In genomic region chr6:167910007-167910406, GRCh38 we compare ENCODE assay signal across 19 cellular contexts.
A peak's percentile ranks its signal among the peaks of the same experiment; 100 is the strongest.
DNase-seq lines count a peak whose midpoint lies in the region; ATAC-seq, FAIRE-seq and TF ChIP-seq lines count a peak whose summit lies in the region.
"Had no signal": no experiment of that assay in that cellular context is flagged by ENCODE, and none has a peak within 500 bp of the region (broad histone marks: within the 10 kb centered on the region; RNA-seq: fewer than 3 reads in every experiment).

No MANE protein-coding gene starts in this region.

- CTCF ChIA-PET in Panc1 (lab: Charles Lee) = no interaction called here

- H3K36me3 Mint-ChIP-seq in progenitor cell of endocrine pancreas (ENCODE audit: insufficient read depth) = peaks cover 30% of the 10 kb centered on the region
- H3K36me3 Mint-ChIP-seq: CD8-positive, alpha-beta T cell had no signal

- TSS peak; percentile 15 for BruUV-seq in Panc1 (replicated peaks; lab: Mats Ljungman, UMichigan)

- H3K27me3 ChIP-seq in cardiac muscle cell (no peaks in the 10 kb centered on the region), heart left ventricle (no peaks in the 10 kb centered on the region), Panc1 (ENCODE audit: control insufficient read depth, insufficient read depth, low read length) (no peaks in the 10 kb centered on the region), endocrine pancreas (ENCODE audit: control insufficient read depth, insufficient read depth, low read length) (no peaks in the 10 kb centered on the region), pancreas (no peaks in the 10 kb centered on the region)
- H3K27me3 ChIP-seq: BLaER1 treated with 17β-estradiol and CSF1 and Interleukin-3, amounts not matched to agents 10 nM and 100 nM had no signal

- no peaks in the 10 kb centered on the region for H3K9me3 Mint-ChIP-seq in progenitor cell of endocrine pancreas (ENCODE audit: low read depth)
- H3K9me3 Mint-ChIP-seq: CD8-positive, alpha-beta T cell; H9 had no signal

- H3K4me3 Mint-ChIP-seq in progenitor cell of endocrine pancreas (ENCODE audit: low read depth) = no peak overlapping the region
- H3K4me3 Mint-ChIP-seq: B cell; CD8-positive, alpha-beta T cell; H9 had no signal

- H3K27ac Mint-ChIP-seq in progenitor cell of endocrine pancreas = no peak overlapping the region
- H3K27ac Mint-ChIP-seq: B cell; CD8-positive, alpha-beta T cell; H9 had no signal

- no peak overlapping the region for H3K9ac ChIP-seq in endocrine pancreas (ENCODE audit: control insufficient read depth, insufficient read depth, low read length)
- H3K9ac ChIP-seq: BLaER1 treated with 17β-estradiol and CSF1 and Interleukin-3, amounts not matched to agents 10 nM and 100 nM had no signal

- FAIRE-seq in pancreas (lab: Jason Lieb, UNC) = peak; percentile 45
- FAIRE-seq: GM19239, H1 had no signal

- H3K36me3 ChIP-seq in cardiac muscle cell = peaks cover 60% of the 10 kb centered on the region
- H3K36me3 ChIP-seq in heart left ventricle = peaks cover 0 to 69% (median 40%) of the 10 kb centered on the region in 9 donors
- H3K36me3 ChIP-seq in Panc1 (ENCODE audit: control insufficient read depth, insufficient read depth, low read length) = peaks cover 21% of the 10 kb centered on the region
- peaks cover under 1% of the 10 kb centered on the region for H3K36me3 ChIP-seq in endocrine pancreas (ENCODE audit: control insufficient read depth, insufficient read depth, low read length)
- peaks cover 0 to 24% (median 0%) of the 10 kb centered on the region in 3 donors for H3K36me3 ChIP-seq in pancreas

- H3K27me3 Mint-ChIP-seq in progenitor cell of endocrine pancreas = no peaks in the 10 kb centered on the region
- H3K27me3 Mint-ChIP-seq: B cell had no signal

- peak overlapping the region; percentile 33 for H3K27ac ChIP-seq in cardiac muscle cell
- H3K27ac ChIP-seq in heart left ventricle = no peak overlapping the region
- no peak overlapping the region for H3K27ac ChIP-seq in Panc1 (ENCODE audit: low read length)
- H3K27ac ChIP-seq in pancreas = no peak overlapping the region
- H3K27ac ChIP-seq: BLaER1 treated with 17β-estradiol and CSF1 and Interleukin-3, amounts not matched to agents 10 nM and 100 nM; HL-60 had no signal

- intact Hi-C loops in heart left ventricle (cut with DNase I) (loop anchor here in 4 of 10 donors (2.0 to 10.0 kb wide), 5 partner anchors 145 to 695 kb away; no protein-coding TSS in a partner anchor), Panc1 (cut with micrococcal nuclease; ENCODE audit: unreplicated experiment) (loop anchor here (10.0 kb wide), 1 partner anchor 145 kb away; no protein-coding TSS in a partner anchor), pancreas (cut with DNase I) (no loop called here)

- TF ChIP-seq POLR2A in heart left ventricle (IDR thresholded peaks at IDR 0.05) = no peak

- POLR2A ChIA-PET in Panc1 (lab: Charles Lee) = no interaction called here

- no peaks in the 10 kb centered on the region for H3K4me1 ChIP-seq in cardiac muscle cell (ENCODE audit: low read depth)
- H3K4me1 ChIP-seq in heart left ventricle = peaks cover 0 to 22% (median 9%) of the 10 kb centered on the region in 12 donors
- no peaks in the 10 kb centered on the region for H3K4me1 ChIP-seq in Panc1 (ENCODE audit: control insufficient read depth, insufficient read depth, low read length)
- peaks cover 23% of the 10 kb centered on the region for H3K4me1 ChIP-seq in endocrine pancreas (ENCODE audit: control insufficient read depth, insufficient read depth, low read length)
- H3K4me1 ChIP-seq in pancreas = peaks cover 6 to 15% (median 11%) of the 10 kb centered on the region in 3 donors
- H3K4me1 ChIP-seq: BLaER1 treated with 17β-estradiol and CSF1 and Interleukin-3, amounts not matched to agents 10 nM and 100 nM had no signal

- in situ Hi-C loops in Panc1 (cut with HindIII; ENCODE audit: low pct_unique_long_range_greater_than_20kb, low sequenced_read_pairs) = no loop called here

- no peak for DNase-seq in cardiac muscle cell (ENCODE audit: low read depth in 1 of 2, low spot score in 1 of 2)
- no peak for DNase-seq in heart left ventricle
- no peak for DNase-seq in Panc1 (ENCODE audit: low read depth, low spot score)
- DNase-seq in pancreas = no peak
- no peak for DNase-seq in progenitor cell of endocrine pancreas (ENCODE audit: low spot score, unreplicated experiment)
- DNase-seq: Calu3; CD8-positive, alpha-beta T cell; DMS79 treated with DMSO at 0.1 percent for 48 hours; GF-D8; H9; IMR-90 had no signal

- peaks cover 12% of the 10 kb centered on the region for H3K4me1 Mint-ChIP-seq in progenitor cell of endocrine pancreas (ENCODE audit: low read depth)
- H3K4me1 Mint-ChIP-seq: B cell, H9 had no signal

- H3K4me3 ChIP-seq in cardiac muscle cell (no peak overlapping the region), heart left ventricle (no peak overlapping the region), Panc1 (ENCODE audit: low read depth in 2 of 2, low read length in 2 of 2) (no peak overlapping the region), endocrine pancreas (ENCODE audit: control insufficient read depth, insufficient read depth, low read length) (peak overlapping the region; percentile 56), pancreas (no peak overlapping the region)
- H3K4me3 ChIP-seq: BLaER1 treated with 17β-estradiol and CSF1 and Interleukin-3, amounts not matched to agents 10 nM and 100 nM had no signal

- ATAC-seq in heart left ventricle (no peak), Panc1 (no peak), pancreas (no peak), HG03135 (IDR thresholded peaks at IDR 0.05; ENCODE audit: unreplicated experiment) (no peak), HG03095 (IDR thresholded peaks at IDR 0.05; ENCODE audit: unreplicated experiment) (no peak)
- ATAC-seq: CD8-positive, alpha-beta T cell had no signal

- H3K9me3 ChIP-seq in cardiac muscle cell (ENCODE audit: low read depth) (no peaks in the 10 kb centered on the region), heart left ventricle (no peaks in the 10 kb centered on the region), Panc1 (ENCODE audit: control insufficient read depth, insufficient read depth, low read depth, low read length) (no peaks in the 10 kb centered on the region), endocrine pancreas (ENCODE audit: control insufficient read depth, low read length) (no peaks in the 10 kb centered on the region), pancreas (no peaks in the 10 kb centered on the region)
- H3K9me3 ChIP-seq: BLaER1 treated with 17β-estradiol and CSF1 and Interleukin-3, amounts not matched to agents 10 nM and 100 nM had no signal

- TF ChIP-seq CTCF in cardiac muscle cell (IDR thresholded peaks at IDR 0.05; ENCODE audit: low read depth, low read length) (no peak), heart left ventricle (IDR thresholded peaks at IDR 0.05) (no peak), Panc1 (IDR thresholded peaks at IDR 0.05) (no peak), pancreas (IDR thresholded peaks at IDR 0.05) (no peak), progenitor cell of endocrine pancreas (IDR thresholded peaks at IDR 0.05; ENCODE audit: unreplicated experiment) (no peak)
